ENCODE assay signal across 15 cellular contexts in the genomic region with DNA sequence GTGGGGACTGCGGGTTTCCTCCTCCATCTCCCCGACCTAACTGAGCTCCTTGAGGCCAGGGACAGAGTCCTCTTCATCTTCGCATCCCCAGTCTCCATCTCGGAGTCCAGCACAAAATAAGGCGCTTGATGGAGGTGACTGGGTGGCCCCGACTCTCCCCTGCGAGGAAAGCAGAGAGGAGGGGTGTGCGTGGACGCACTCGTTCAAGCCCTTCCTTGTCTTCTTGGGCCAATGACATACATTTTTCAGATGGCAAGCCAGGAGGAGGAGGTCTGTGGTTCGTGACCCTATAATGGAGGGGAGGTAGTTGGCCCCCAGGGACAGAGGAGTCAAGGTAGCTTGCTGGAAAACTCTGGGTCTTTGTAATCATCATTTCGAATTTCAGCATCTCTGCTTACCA. TPM values are rescaled to one million over a fixed set of nuclear protein-coding genes. Genes with fewer than 3 reads are reported as not detected.
DNase-seq lines count a peak whose midpoint lies in the region; ATAC-seq and TF ChIP-seq lines count a peak whose summit lies in the region.
"Had no signal": no experiment of that assay in that cellular context is flagged by ENCODE, and none has a peak within 500 bp of the region (broad histone marks: within the 10 kb centered on the region; RNA-seq: fewer than 3 reads in every experiment).

No MANE protein-coding gene starts in this region.

- H3K36me3 Mint-ChIP-seq in effector memory CD8-positive, alpha-beta T cell (ENCODE audit: insufficient read depth) = no peaks in the 10 kb centered on the region
- no peaks in the 10 kb centered on the region for H3K36me3 Mint-ChIP-seq in activated naive CD4-positive, alpha-beta T cell treated with anti-CD3 and anti-CD28 coated beads for 36 hours (ENCODE audit: low read depth)
- H3K36me3 Mint-ChIP-seq: activated naive CD4-positive, alpha-beta T cell treated with anti-CD3 and anti-CD28 coated beads, Interleukin-2, amount 50 U/mL, for 72 hours had no signal

- peak overlapping the region; percentile 43 for H2AK5ac ChIP-seq in mesenchymal stem cell (ENCODE audit: low read length, severe bottlenecking)

- peak overlapping the region in 1 of 2 experiments; percentile 52 for H3K18ac ChIP-seq in mesenchymal stem cell (ENCODE audit: low read depth in 1 of 2, low read length in 2 of 2)

- peaks cover 36% of the 10 kb centered on the region for H3K4me1 ChIP-seq in GM23248 (ENCODE audit: insufficient read depth)
- H3K4me1 ChIP-seq in body of pancreas = peaks cover 4% of the 10 kb centered on the region
- H3K4me1 ChIP-seq in mesenchymal stem cell (ENCODE audit: control insufficient read depth, insufficient read depth, low read depth, low read length) = peaks cover 58% of the 10 kb centered on the region
- H3K4me1 ChIP-seq in spleen = peaks cover 0 to 44% (median 12%) of the 10 kb centered on the region in 6 donors

- H4K20me1 ChIP-seq in GM23248 (ENCODE audit: insufficient read depth) = no peaks in the 10 kb centered on the region

- intact Hi-C loops in body of pancreas (cut with DNase I) (no loop called here), spleen (cut with DNase I; ENCODE audit: low total_unique reads) (no loop called here)
- intact Hi-C loops in activated naive CD4-positive, alpha-beta T cell treated with anti-CD3 and anti-CD28 coated beads for 36 hours (cut with micrococcal nuclease) = no loop called here

- H3K79me2 ChIP-seq in GM23248 (ENCODE audit: insufficient read depth) = peaks cover 23% of the 10 kb centered on the region; the same call in 1 of the 2 replicates

- peaks cover 3 to 6% of the 10 kb centered on the region in 2 donors for H3K4me1 Mint-ChIP-seq in effector memory CD8-positive, alpha-beta T cell (ENCODE audit: low read depth in 2 of 2)
- peaks cover 3% of the 10 kb centered on the region for H3K4me1 Mint-ChIP-seq in activated naive CD4-positive, alpha-beta T cell treated with anti-CD3 and anti-CD28 coated beads for 36 hours (ENCODE audit: low read depth)

- H3K14ac ChIP-seq in mesenchymal stem cell (ENCODE audit: low read length in 2 of 2) = no peak overlapping the region

- TF ChIP-seq POLR2A in body of pancreas (IDR thresholded peaks at IDR 0.05) (no peak), spleen (IDR thresholded peaks at IDR 0.05) (no peak)

- H3F3A ChIP-seq in GM23248 (ENCODE audit: insufficient read depth) = peaks cover 26% of the 10 kb centered on the region

- H3K36me3 ChIP-seq in GM23248 (ENCODE audit: low read depth) (no peaks in the 10 kb centered on the region), body of pancreas (replicated peaks in 1 of 2; ENCODE audit: insufficient read depth in 1 of 2, low read depth in 2 of 2) (no peaks in the 10 kb centered on the region), mesenchymal stem cell (ENCODE audit: control insufficient read depth in 1 of 2, insufficient read depth in 2 of 2, low read depth in 1 of 2, low read length in 2 of 2) (no peaks in the 10 kb centered on the region), spleen (peaks cover 0 to 69% (median 9%) of the 10 kb centered on the region in 6 donors)

- in situ Hi-C loops in GM23248 (cut with MboI) = no loop called here

- TF ChIP-seq CTCF in body of pancreas (IDR thresholded peaks at IDR 0.05) (no peak), spleen (IDR thresholded peaks at IDR 0.05 in 8 of 11, conservative IDR thresholded peaks at IDR 0.05 in 3 of 11) (no peak)

- H3K4me3 ChIP-seq in GM23248 (no peak overlapping the region), body of pancreas (no peak overlapping the region), mesenchymal stem cell (ENCODE audit: insufficient read depth in 1 of 2, low read depth in 1 of 2, low read length in 2 of 2) (no peak overlapping the region), spleen (no peak overlapping the region)

- H3K27ac ChIP-seq in GM23248 (peak overlapping the region; percentile 76), body of pancreas (peak overlapping the region in 3 of 4 donors; percentile 26 to 41 (median 38)), mesenchymal stem cell (ENCODE audit: low read length, poor library complexity, severe bottlenecking) (peak overlapping the region; percentile 47), spleen (peak overlapping the region in 5 of 8 donors; percentile 51 to 85 (median 66))

- H3K9ac ChIP-seq in GM23248 (peak overlapping the region; percentile 50; the same call in 1 of the 2 replicates), mesenchymal stem cell (ENCODE audit: low read length) (no peak overlapping the region)

- no peak overlapping the region for H2AFZ ChIP-seq in GM23248
- H2AFZ ChIP-seq in mesenchymal stem cell (ENCODE audit: low read depth, low read length) = no peak overlapping the region

- peak overlapping the region in 1 of 2 experiments; percentile 36 for H3K4ac ChIP-seq in mesenchymal stem cell (ENCODE audit: low read depth in 1 of 2, low read length in 2 of 2)

- H3K4me2 ChIP-seq in GM23248 (ENCODE audit: unreplicated experiment) (no peak overlapping the region), mesenchymal stem cell (ENCODE audit: low read length, poor library complexity, severe bottlenecking) (no peak overlapping the region)

- H4K8ac ChIP-seq in mesenchymal stem cell (ENCODE audit: low read length) = no peak overlapping the region

- no peak overlapping the region for H4K91ac ChIP-seq in mesenchymal stem cell (ENCODE audit: low read length)

- H2BK5ac ChIP-seq in mesenchymal stem cell (ENCODE audit: low read depth, low read length, poor library complexity, severe bottlenecking) = no peak overlapping the region

- peak overlapping the region in 1 of 2 experiments; percentile 17 for H2BK12ac ChIP-seq in mesenchymal stem cell (ENCODE audit: low read length in 2 of 2)

- CTCF ChIA-PET in activated naive CD4-positive, alpha-beta T cell treated with anti-CD3 and anti-CD28 coated beads for 36 hours (lab: Charles Lee) = no interaction called here

- H2BK120ac ChIP-seq in mesenchymal stem cell (ENCODE audit: low read depth, low read length) = no peak overlapping the region

- peaks cover 39 to 67% of the 10 kb centered on the region in 2 donors for H3K27me3 Mint-ChIP-seq in effector memory CD8-positive, alpha-beta T cell
- peaks cover 10% of the 10 kb centered on the region for H3K27me3 Mint-ChIP-seq in activated naive CD4-positive, alpha-beta T cell treated with anti-CD3 and anti-CD28 coated beads for 36 hours (ENCODE audit: low read depth)

- H3K27me3 ChIP-seq in GM23248 (replicated peaks; ENCODE audit: insufficient read depth) = no peaks in the 10 kb centered on the region
- no peaks in the 10 kb centered on the region for H3K27me3 ChIP-seq in body of pancreas
- no peaks in the 10 kb centered on the region for H3K27me3 ChIP-seq in mesenchymal stem cell (ENCODE audit: control insufficient read depth in 1 of 2, insufficient read depth in 1 of 2, low read length in 2 of 2)
- H3K27me3 ChIP-seq in spleen (replicated peaks in 1 of 7) = peaks cover 0 to 53% (median 6%) of the 10 kb centered on the region in 7 donors

- DNase-seq in GM23248 = no peak
- no peak for DNase-seq in body of pancreas
- DNase-seq in mesenchymal stem cell = no peak
- DNase-seq in spleen = no peak
- DNase-seq in effector memory CD8-positive, alpha-beta T cell = no peak
- DNase-seq in activated naive CD4-positive, alpha-beta T cell treated with anti-CD3 and anti-CD28 coated beads for 36 hours = no peak
- DNase-seq in stimulated activated naive CD4-positive, alpha-beta T cell (lab: John Stamatoyannopoulos, UW) = no peak
- DNase-seq in DMS79 (lab: John Stamatoyannopoulos, UW) = no peak
- DNase-seq: activated CD4-positive, alpha-beta T cell treated with anti-CD3 and anti-CD28 coated beads for 4 hours; activated T-cell treated with anti-CD3 and anti-CD28 coated beads, Interleukin-2, amount 50 U/mL, for 1 hour; SHP77 treated with DMSO at 0.1 percent for 48 hours; stimulated activated CD4-positive, alpha-beta T cell treated with anti-CD3 and anti-CD28 coated beads, Interleukin-12 subunit alpha, Interleukin-12 subunit beta, amount 100 ng/mL, for 4 hours had no signal

- no peaks in the 10 kb centered on the region for H3K79me1 ChIP-seq in mesenchymal stem cell (replicated peaks; ENCODE audit: low read length, poor library complexity, severe bottlenecking)

- no peak overlapping the region for H3K4me3 Mint-ChIP-seq in effector memory CD8-positive, alpha-beta T cell
- no peak overlapping the region for H3K4me3 Mint-ChIP-seq in activated naive CD4-positive, alpha-beta T cell treated with anti-CD3 and anti-CD28 coated beads for 36 hours
- H3K4me3 Mint-ChIP-seq: neural crest cell; T-helper 2 cell treated with Interferon-gamma antibody and Interleukin-4, amounts not matched to agents 5 μg/mL and 100 μg/mL, for 36 hours had no signal

- H3K27ac Mint-ChIP-seq in effector memory CD8-positive, alpha-beta T cell = no peak overlapping the region
- H3K27ac Mint-ChIP-seq in activated naive CD4-positive, alpha-beta T cell treated with anti-CD3 and anti-CD28 coated beads for 36 hours = no peak overlapping the region
- H3K27ac Mint-ChIP-seq: activated naive CD4-positive, alpha-beta T cell treated with anti-CD3 and anti-CD28 coated beads, Interleukin-2, amount 50 U/mL, for 72 hours; T-helper 2 cell treated with Interferon-gamma antibody and Interleukin-4, amounts not matched to agents 5 μg/mL and 100 μg/mL, for 36 hours had no signal

- 72 to 73% methylated on average over 12 of the region's 12 CpGs for WGBS in GM23248 (ENCODE audit: low coverage in 1 of 2, low lambda C conversion rate in 2 of 2, missing lambda C conversion rate in 2 of 2), 2 experiments
- 78 to 79% methylated on average over 12 of the region's 12 CpGs for WGBS in body of pancreas, 2 donors
- WGBS in mesenchymal stem cell = 94% methylated on average over 12 of the region's 12 CpGs
- 83 to 90% (median 88%) methylated on average over 12 of the region's 12 CpGs for WGBS in spleen, 5 donors

- ATAC-seq in body of pancreas = no peak
- ATAC-seq in effector memory CD8-positive, alpha-beta T cell (replicated peaks) = no peak
- ATAC-seq: activated naive CD4-positive, alpha-beta T cell treated with anti-CD3 and anti-CD28 coated beads, Interleukin-2, amount 50 U/mL, for 72 hours had no signal

- no peaks in the 10 kb centered on the region for H3K9me2 ChIP-seq in GM23248 (ENCODE audit: insufficient read depth)

- no peak overlapping the region for H3K23ac ChIP-seq in mesenchymal stem cell (ENCODE audit: low read length in 2 of 2)

- H2BK15ac ChIP-seq in mesenchymal stem cell (ENCODE audit: low read depth, poor library complexity, severe bottlenecking) = no peak overlapping the region

- no peaks in the 10 kb centered on the region for H3K9me3 Mint-ChIP-seq in effector memory CD8-positive, alpha-beta T cell
- H3K9me3 Mint-ChIP-seq in activated naive CD4-positive, alpha-beta T cell treated with anti-CD3 and anti-CD28 coated beads for 36 hours = no peaks in the 10 kb centered on the region
- H3K9me3 Mint-ChIP-seq: activated naive CD4-positive, alpha-beta T cell treated with anti-CD3 and anti-CD28 coated beads, Interleukin-2, amount 50 U/mL, for 72 hours; neural crest cell; T-helper 2 cell treated with Interferon-gamma antibody and Interleukin-4, amounts not matched to agents 5 μg/mL and 100 μg/mL, for 36 hours had no signal

- H3K9me3 ChIP-seq in GM23248 (ENCODE audit: low read depth) = no peaks in the 10 kb centered on the region
- H3K9me3 ChIP-seq in body of pancreas = no peaks in the 10 kb centered on the region
- no peaks in the 10 kb centered on the region for H3K9me3 ChIP-seq in mesenchymal stem cell (ENCODE audit: control insufficient read depth, low read length)
- H3K9me3 ChIP-seq in spleen = no peaks in the 10 kb centered on the region

RNA-seq across cellular contexts. Expression of gene CRISPLD2, which starts 17.2 kb away (rescaled TPM):
- total RNA-seq in GM23248 (2014; rRNA removed; shearing (Covaris generic)) = 36.2 and 36.3 TPM in 2 replicates
- 21.5 and 22.6 TPM in 2 replicates for polyA plus RNA-seq in GM23248 (2016; fragmentation: Nextera tagmentation; extraction: Ambion mirVana)
- 100 to 1,000 TPM in 1 of 2 donors, 10 to 100 TPM in 1; 27.5 to 129 TPM for total RNA-seq in body of pancreas
- 92.2 TPM for polyA plus RNA-seq in mesenchymal stem cell (2013, experiment 1 of 2)
- 91.8 TPM for polyA plus RNA-seq in mesenchymal stem cell (2013, experiment 2 of 2)
- 100 to 1,000 TPM in 3 of 7 donors, 10 to 100 TPM in 4; 38.5 to 271 (median 92.8) TPM for total RNA-seq in spleen
- polyA plus RNA-seq in spleen = 10 to 100 TPM in 1 of 3 donors, 1 to 10 TPM in 2; 7.9 to 12.3 (median 9.3) TPM
- total RNA-seq in activated naive CD4-positive, alpha-beta T cell treated with anti-CD3 and anti-CD28 coated beads for 36 hours = under 1 TPM in 1 of 2 experiments, not detected in 1; 0.14 TPM

Comparison
In these comparisons a context has a peak if more than half of its experiments do, and no peak if none do; other contexts are left out.
1. RNA of gene CRISPLD2, which starts 17.2 kb away (total RNA-seq): 27.5 to 129 TPM in body of pancreas, 38.5 to 271 TPM in spleen and 36.2 to 36.3 TPM in GM23248; 0.14 TPM in activated naive CD4-positive, alpha-beta T cell treated with anti-CD3 and anti-CD28 coated beads for 36 hours; every median in the first group is over 10 times any median in the second.
2. Peak in every context shown above with its lines, with median percentiles within 50 percentile points of each other: H3K27ac ChIP-seq.